ENCODE assay signal across 34 cellular contexts in genomic region chr11:66190776-66191175, GRCh38.
DNase-seq lines count a peak whose midpoint lies in the region; ATAC-seq, FAIRE-seq and TF ChIP-seq lines count a peak whose summit lies in the region.
"Had no signal": no experiment of that assay in that cellular context is flagged by ENCODE, and none has a peak within 500 bp of the region (broad histone marks: within the 10 kb centered on the region; RNA-seq: fewer than 3 reads in every experiment).

No MANE protein-coding gene starts in this region.

- no peak for DNase-seq in CD8-positive, alpha-beta T cell
- DNase-seq in HTR-8/SVneo (ENCODE audit: insufficient read length, low spot score) (no peak), GOT3 (lab: John Stamatoyannopoulos, UW) (no peak), UCSD-AML1 (lab: John Stamatoyannopoulos, UW; ENCODE audit: unreplicated experiment) (no peak)
- no peak for DNase-seq in central memory CD8-positive, alpha-beta T cell (ENCODE audit: low spot score in 2 of 2)
- DNase-seq: activated CD4-positive, alpha-beta memory T cell treated with anti-CD3 and anti-CD28 coated beads for 36 hours; activated CD8-positive, alpha-beta memory T cell treated with anti-CD3 and anti-CD28 coated beads, Interleukin-2, amount 50 U/mL, for 48 hours; cortex of kidney; effector memory CD8-positive, alpha-beta T cell; head of caudate nucleus; islet precursor cell; left ventricle myocardium superior; mesendoderm; NCI-H1105; NCI-H187 treated with DMSO at 0.1 percent for 48 hours; NCI-H2171 treated with DMSO at 0.1 percent for 48 hours; NCI-H510A treated with DMSO at 0.1 percent for 48 hours; NK-92 treated with Interleukin-12 subunit alpha and Interleukin-12 subunit beta, amount 100 ng/mL, for 24 hours; right cardiac atrium; T-helper 1 cell; thyroid gland had no signal

- H3K9me3 Mint-ChIP-seq in CD8-positive, alpha-beta T cell, result no peaks in the 10 kb centered on the region
- no peaks in the 10 kb centered on the region for H3K9me3 Mint-ChIP-seq in central memory CD8-positive, alpha-beta T cell
- H3K9me3 Mint-ChIP-seq in stimulated activated memory B cell treated with anti-CD40 and anti-IgM and Interleukin-4, amounts not matched to agents 10 μg/mL and 1 μg/mL and 100 μg/mL, for 72 hours, result peaks cover 4% of the 10 kb centered on the region
- H3K9me3 Mint-ChIP-seq: activated CD4-positive, alpha-beta memory T cell treated with anti-CD3 and anti-CD28 coated beads for 36 hours; activated T-helper 2 cell treated with anti-CD3 and anti-CD28 coated beads, Interferon-gamma antibody, Interleukin-2, Interleukin-4, amounts not matched to agents 10 μg/mL and 5 μg/mL and 100 μg/mL, durations not matched to agents 14 hours and 24 hours and 36 hours; effector memory CD8-positive, alpha-beta T cell had no signal

- no peak overlapping the region for H3K4me3 Mint-ChIP-seq in CD8-positive, alpha-beta T cell
- no peak overlapping the region for H3K4me3 Mint-ChIP-seq in central memory CD8-positive, alpha-beta T cell
- H3K4me3 Mint-ChIP-seq in stimulated activated memory B cell treated with anti-CD40 and anti-IgM and Interleukin-4, amounts not matched to agents 10 μg/mL and 1 μg/mL and 100 μg/mL, for 72 hours, result no peak overlapping the region
- H3K4me3 Mint-ChIP-seq: activated CD4-positive, alpha-beta memory T cell treated with anti-CD3 and anti-CD28 coated beads for 36 hours; effector memory CD8-positive, alpha-beta T cell; neural progenitor cell had no signal

- intact Hi-C loops in CD8-positive, alpha-beta T cell (cut with DNase I, micrococcal nuclease), result no loop called here

- H3K9me3 ChIP-seq in CD8-positive, alpha-beta T cell (ENCODE audit: low read length), result no peaks in the 10 kb centered on the region
- H3K9me3 ChIP-seq: MG63, thyroid gland had no signal

- no peak overlapping the region for H3K27ac ChIP-seq in CD8-positive, alpha-beta T cell (ENCODE audit: low read depth, low read length)
- H3K27ac ChIP-seq: BLaER1 treated with 17β-estradiol and CSF1 and Interleukin-3, amounts not matched to agents 10 nM and 100 nM; cardiac muscle cell; KMS-11; neural progenitor cell; parathyroid adenoma had no signal

- no peaks in the 10 kb centered on the region for H3K27me3 Mint-ChIP-seq in CD8-positive, alpha-beta T cell (ENCODE audit: low read depth)
- H3K27me3 Mint-ChIP-seq in central memory CD8-positive, alpha-beta T cell, result no peaks in the 10 kb centered on the region
- no peaks in the 10 kb centered on the region for H3K27me3 Mint-ChIP-seq in stimulated activated memory B cell treated with anti-CD40 and anti-IgM and Interleukin-4, amounts not matched to agents 10 μg/mL and 1 μg/mL and 100 μg/mL, for 72 hours
- H3K27me3 Mint-ChIP-seq: activated CD4-positive, alpha-beta memory T cell treated with anti-CD3 and anti-CD28 coated beads for 36 hours; effector memory CD8-positive, alpha-beta T cell had no signal

- peak overlapping the region; percentile 37 for H3K27ac Mint-ChIP-seq in CD8-positive, alpha-beta T cell
- peak overlapping the region; percentile 49 for H3K27ac Mint-ChIP-seq in central memory CD8-positive, alpha-beta T cell (ENCODE audit: low read depth)
- peak overlapping the region; percentile 17 for H3K27ac Mint-ChIP-seq in stimulated activated memory B cell treated with anti-CD40 and anti-IgM and Interleukin-4, amounts not matched to agents 10 μg/mL and 1 μg/mL and 100 μg/mL, for 72 hours
- H3K27ac Mint-ChIP-seq: activated CD4-positive, alpha-beta memory T cell treated with anti-CD3 and anti-CD28 coated beads for 36 hours; activated T-helper 2 cell treated with anti-CD3 and anti-CD28 coated beads, Interferon-gamma antibody, Interleukin-2, Interleukin-4, amounts not matched to agents 10 μg/mL and 5 μg/mL and 100 μg/mL, durations not matched to agents 14 hours and 24 hours and 36 hours; neural progenitor cell had no signal

- H3K4me3 ChIP-seq in CD8-positive, alpha-beta T cell (ENCODE audit: low read depth, low read length), result no peak overlapping the region
- H3K4me3 ChIP-seq: BLaER1 treated with 17β-estradiol and CSF1 and Interleukin-3, amounts not matched to agents 10 nM and 100 nM; cardiac muscle cell; MG63; neural progenitor cell; thyroid gland had no signal

- TF ChIP-seq POLR2A in GM18505 (IDR thresholded peaks at IDR 0.05; ENCODE audit: borderline replicate concordance, extremely low read depth, insufficient read depth, insufficient read length), result no peak

- H3K36me3 Mint-ChIP-seq in CD8-positive, alpha-beta T cell, result peaks cover 78% of the 10 kb centered on the region
- H3K36me3 Mint-ChIP-seq in central memory CD8-positive, alpha-beta T cell (ENCODE audit: insufficient read depth), result peaks cover 28% of the 10 kb centered on the region
- peaks cover 28% of the 10 kb centered on the region for H3K36me3 Mint-ChIP-seq in stimulated activated memory B cell treated with anti-CD40 and anti-IgM and Interleukin-4, amounts not matched to agents 10 μg/mL and 1 μg/mL and 100 μg/mL, for 72 hours

- H3K4me1 Mint-ChIP-seq in CD8-positive, alpha-beta T cell (ENCODE audit: low read depth), result peaks cover 43% of the 10 kb centered on the region
- peaks cover 34% of the 10 kb centered on the region for H3K4me1 Mint-ChIP-seq in central memory CD8-positive, alpha-beta T cell
- H3K4me1 Mint-ChIP-seq in stimulated activated memory B cell treated with anti-CD40 and anti-IgM and Interleukin-4, amounts not matched to agents 10 μg/mL and 1 μg/mL and 100 μg/mL, for 72 hours, result peaks cover 26% of the 10 kb centered on the region

- peaks cover 32% of the 10 kb centered on the region for H3K36me3 ChIP-seq in CD8-positive, alpha-beta T cell (ENCODE audit: insufficient read depth, low read length)
- H3K36me3 ChIP-seq: MG63, neural progenitor cell had no signal

- POLR2A ChIA-PET in CD8-positive, alpha-beta T cell (lab: Charles Lee), result interaction anchor here (1.0 kb wide), 1 partner anchor 109 kb away, joined by 3 read pairs; no protein-coding TSS in a partner anchor

- peaks cover 5% of the 10 kb centered on the region for H3K4me1 ChIP-seq in CD8-positive, alpha-beta T cell (ENCODE audit: insufficient read depth, low read length)
- H3K4me1 ChIP-seq: neural progenitor cell, parathyroid adenoma had no signal

- FAIRE-seq in HTR-8/SVneo (lab: Jason Lieb, UNC), result peak; percentile 54
- FAIRE-seq: astrocyte, D721Med, H1 had no signal

- CTCF ChIA-PET in CD8-positive, alpha-beta T cell (lab: Charles Lee), result no interaction called here

- TF ChIP-seq CTCF in CD8-positive, alpha-beta T cell (IDR thresholded peaks at IDR 0.05), result no peak

- no peaks in the 10 kb centered on the region for H3K27me3 ChIP-seq in CD8-positive, alpha-beta T cell (ENCODE audit: insufficient read depth, low read length)
- H3K27me3 ChIP-seq: BLaER1 treated with 17β-estradiol and CSF1 and Interleukin-3, amounts not matched to agents 10 nM and 100 nM; cardiac muscle cell; MG63; neural progenitor cell; thyroid gland had no signal

- no peak for ATAC-seq in CD8-positive, alpha-beta T cell
- no peak for ATAC-seq in central memory CD8-positive, alpha-beta T cell (replicated peaks; ENCODE audit: extremely low read depth, poor library complexity, severe bottlenecking)
- no peak for ATAC-seq in stimulated activated memory B cell treated with anti-CD40 and anti-IgM and Interleukin-4, amounts not matched to agents 10 μg/mL and 1 μg/mL and 100 μg/mL, for 72 hours
- ATAC-seq in GM18505 (IDR thresholded peaks at IDR 0.05; ENCODE audit: unreplicated experiment), result no peak
- ATAC-seq: activated CD4-positive, CD25-positive, alpha-beta regulatory T cell treated with anti-CD3 and anti-CD28 coated beads, Interleukin-2, amount 50 U/mL, for 24 hours; effector memory CD8-positive, alpha-beta T cell; left ventricle myocardium superior had no signal
